Comparison of ENCODE assay signal across 8 cellular contexts in the genomic region with DNA sequence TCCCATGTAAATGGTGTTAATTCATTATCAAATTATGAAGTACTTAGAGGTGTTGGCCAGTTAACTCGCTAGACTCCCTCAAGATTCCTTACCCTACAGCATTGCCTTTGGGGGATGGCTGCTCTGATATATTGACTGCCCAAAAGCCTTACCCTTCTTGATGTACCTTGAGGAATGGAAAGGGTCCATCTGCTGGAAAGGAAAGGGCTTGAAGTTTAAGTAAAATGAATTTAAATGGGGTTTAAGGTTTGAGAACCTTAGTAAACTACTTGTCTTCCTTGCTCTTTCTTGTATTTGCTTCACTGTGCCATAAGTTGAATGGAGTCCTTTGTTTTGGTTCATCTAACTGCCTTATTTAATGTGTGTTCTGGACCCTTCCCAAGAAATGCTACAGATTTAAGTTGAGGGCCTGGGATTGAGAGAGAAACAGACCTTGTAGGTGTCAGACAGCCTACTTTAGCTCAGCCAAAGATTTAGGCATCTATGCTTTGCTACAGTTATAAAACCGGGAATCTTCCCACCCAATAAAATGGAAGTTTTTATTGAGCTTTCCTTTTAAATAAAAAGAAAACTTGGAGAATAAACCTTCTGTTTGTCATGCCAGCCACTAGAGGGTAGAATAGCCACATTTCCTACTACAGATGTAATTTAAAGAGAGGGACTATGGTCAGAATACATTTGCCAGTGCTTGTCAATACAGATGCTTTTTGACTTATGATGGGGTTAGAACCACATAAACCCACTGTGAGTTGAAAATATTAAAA. TPM values are rescaled to one million over a fixed set of nuclear protein-coding genes. Genes with fewer than 3 reads are reported as not detected.
DNase-seq lines count a peak whose midpoint lies in the region; ATAC-seq and TF ChIP-seq lines count a peak whose summit lies in the region.

No MANE protein-coding gene starts in this region.

- no peak for TF ChIP-seq EP300 in suprapubic skin (IDR thresholded peaks at IDR 0.05)

- H3K27me3 ChIP-seq in suprapubic skin, result no peaks in the 10 kb centered on the region

- TF ChIP-seq POLR2A in suprapubic skin (IDR thresholded peaks at IDR 0.05), result no peak

- H3K27ac ChIP-seq in HEK293 (ENCODE audit: extremely low read depth, low read depth, low read length) (no peak overlapping the region), suprapubic skin (no peak overlapping the region)

- H3K9me3 ChIP-seq in HEK293 (ENCODE audit: control insufficient read depth, insufficient read depth, low read depth, low read length), result no peaks in the 10 kb centered on the region
- H3K9me3 ChIP-seq in suprapubic skin, result no peaks in the 10 kb centered on the region

- POLR2A ChIA-PET in HEK293 (lab: Yijun Ruan, JAX), result no interaction called here

- 27% methylated on average over 2 of the region's 2 CpGs for WGBS in suprapubic skin

- DNase-seq in ELR (ENCODE audit: low read depth), result peak; percentile 76
- peak; percentile 87 for DNase-seq in NCI-H2196 treated with DMSO at 0.1 percent for 48 hours (lab: John Stamatoyannopoulos, UW; ENCODE audit: unreplicated experiment)
- peak; percentile 26 for DNase-seq in brain pericyte (ENCODE audit: low read depth, low spot score)
- peak; percentile 82 for DNase-seq in kidney glomerular epithelial cell (lab: John Stamatoyannopoulos, UW)
- no peak for DNase-seq in suprapubic skin (ENCODE audit: low spot score in 2 of 2)
- DNase-seq in activated T-cell treated with anti-CD3 and anti-CD28 coated beads, Interleukin-2, amount 50 U/mL, for 48 hours, result no peak

- H3K4me3 ChIP-seq in HEK293 (ENCODE audit: low read depth, low read length), result no peak overlapping the region
- H3K4me3 ChIP-seq in suprapubic skin, result no peak overlapping the region

- no peak for ATAC-seq in GM18867 (IDR thresholded peaks at IDR 0.05; ENCODE audit: unreplicated experiment)

- peak; percentile 19; the same call in 1 of the 2 replicates for TF ChIP-seq CTCF in HEK293 (tag by site-specific recombination; IDR thresholded peaks at IDR 0.05)
- TF ChIP-seq CTCF in suprapubic skin (IDR thresholded peaks at IDR 0.05), result peak; percentile 62 to 65

- H3K4me1 ChIP-seq in HEK293 (ENCODE audit: control insufficient read depth, insufficient read depth, low read length) (no peaks in the 10 kb centered on the region), suprapubic skin (peaks cover 42% of the 10 kb centered on the region)

- CTCF ChIA-PET in HEK293 (lab: Yijun Ruan, JAX), result interaction anchor here (0.6 to 2.3 kb wide), 24 partner anchors 9 to 913 kb away, joined by 3 to 20 read pairs (median 4); no protein-coding TSS in a partner anchor

- H3K36me3 ChIP-seq in HEK293 (ENCODE audit: control insufficient read depth in 2 of 2, insufficient read depth in 1 of 2, low read length in 2 of 2) (no peaks in the 10 kb centered on the region), suprapubic skin (no peaks in the 10 kb centered on the region)

TF ChIP-seq in HEK293, 187 proteins besides CTCF, POLR2A, EP300 and RAD21:
- TF ChIP-seq ZNF843 (tag by site-specific recombination; IDR thresholded peaks at IDR 0.05) (no peak), PRDM1 (tag by site-specific recombination; IDR thresholded peaks at IDR 0.05) (0 out of 2 replicates have a peak, but pooled peaks have one; percentile 15), ZNF292 (tag by site-specific recombination; IDR thresholded peaks at IDR 0.05; ENCODE audit: borderline replicate concordance, low read depth) (no peak), ZNF654 (tag by site-specific recombination; IDR thresholded peaks at IDR 0.05; ENCODE audit: low read depth) (peak; percentile 80), ZIC2 (tag by site-specific recombination; IDR thresholded peaks at IDR 0.05) (no peak), ZNF549 (tag by site-specific recombination; IDR thresholded peaks at IDR 0.05) (no peak), ZNF837 (tag by site-specific recombination; IDR thresholded peaks at IDR 0.05) (no peak), ZNF747 (tag by site-specific recombination; IDR thresholded peaks at IDR 0.05) (no peak), ZNF660 (tag by site-specific recombination; IDR thresholded peaks at IDR 0.05) (0 out of 2 replicates have a peak, but pooled peaks have one; percentile 16), ZNF530 (tag by site-specific recombination; IDR thresholded peaks at IDR 0.05; ENCODE audit: low read depth) (peak; percentile 98), ZNF776 (tag by site-specific recombination; IDR thresholded peaks at IDR 0.05; ENCODE audit: borderline replicate concordance) (no peak), IKZF3 (tag by site-specific recombination; IDR thresholded peaks at IDR 0.05) (peak; percentile 47; the same call in 1 of the 2 replicates), ZNF521 (tag by site-specific recombination; IDR thresholded peaks at IDR 0.05) (no peak), ZNF335 (tag by site-specific recombination; conservative IDR thresholded peaks at IDR 0.05) (no peak), ZNF214 (tag by site-specific recombination; IDR thresholded peaks at IDR 0.05; ENCODE audit: borderline replicate concordance) (no peak), ZNF155 (tag by site-specific recombination; IDR thresholded peaks at IDR 0.05) (no peak)
- TF ChIP-seq, protein P1, sequence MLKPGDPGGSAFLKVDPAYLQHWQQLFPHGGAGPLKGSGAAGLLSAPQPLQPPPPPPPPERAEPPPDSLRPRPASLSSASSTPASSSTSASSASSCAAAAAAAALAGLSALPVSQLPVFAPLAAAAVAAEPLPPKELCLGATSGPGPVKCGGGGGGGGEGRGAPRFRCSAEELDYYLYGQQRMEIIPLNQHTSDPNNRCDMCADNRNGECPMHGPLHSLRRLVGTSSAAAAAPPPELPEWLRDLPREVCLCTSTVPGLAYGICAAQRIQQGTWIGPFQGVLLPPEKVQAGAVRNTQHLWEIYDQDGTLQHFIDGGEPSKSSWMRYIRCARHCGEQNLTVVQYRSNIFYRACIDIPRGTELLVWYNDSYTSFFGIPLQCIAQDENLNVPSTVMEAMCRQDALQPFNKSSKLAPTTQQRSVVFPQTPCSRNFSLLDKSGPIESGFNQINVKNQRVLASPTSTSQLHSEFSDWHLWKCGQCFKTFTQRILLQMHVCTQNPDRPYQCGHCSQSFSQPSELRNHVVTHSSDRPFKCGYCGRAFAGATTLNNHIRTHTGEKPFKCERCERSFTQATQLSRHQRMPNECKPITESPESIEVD (tag by site-specific recombination; IDR thresholded peaks at IDR 0.05), result 0 out of 2 replicates have a peak, but pooled peaks have one; percentile 4

RNA-seq across cellular contexts. Expression of a gene that starts 25.3 kb away (rescaled TPM):
- 10 to 100 TPM; 13.2 to 17.1 (median 13.5) TPM for total RNA-seq in suprapubic skin

Comparison
In these comparisons a context has a peak if more than half of its experiments do, and no peak if none do; other contexts are left out.
1. DNase-seq: peak in ELR (single experiment), NCI-H2196 treated with DMSO at 0.1 percent for 48 hours (single experiment), brain pericyte (single experiment) and kidney glomerular epithelial cell (single experiment); none in suprapubic skin (0 of 2) and activated T-cell treated with anti-CD3 and anti-CD28 coated beads, Interleukin-2, amount 50 U/mL, for 48 hours (0 of 2).